In the genomic region with DNA sequence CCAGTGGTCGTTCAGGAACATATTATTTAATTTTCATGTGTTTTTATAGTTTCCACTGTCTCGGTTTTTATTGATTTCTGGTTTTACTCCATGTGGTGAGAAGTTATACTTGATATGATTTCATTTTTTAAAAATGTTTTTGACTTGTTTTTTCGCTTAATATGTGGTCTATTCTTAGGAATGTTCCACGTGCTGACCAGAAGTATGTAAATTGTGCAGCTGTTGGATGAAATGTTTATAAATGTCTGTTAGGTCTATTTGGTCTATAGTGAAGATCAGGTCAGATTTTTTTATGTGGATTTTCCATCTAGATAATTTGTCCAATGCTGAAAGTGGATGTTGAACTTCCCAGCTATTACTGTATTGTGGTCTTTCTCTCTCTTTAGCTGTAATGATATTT, we compare ENCODE assay signal across 14 cellular contexts.
DNase-seq lines count a peak whose midpoint lies in the region; ATAC-seq and TF ChIP-seq lines count a peak whose summit lies in the region.
"Had no signal": no experiment of that assay in that cellular context is flagged by ENCODE, and none has a peak within 500 bp of the region (broad histone marks: within the 10 kb centered on the region; RNA-seq: fewer than 3 reads in every experiment).

No MANE protein-coding gene starts in this region.

- TF ChIP-seq RAD21 in IMR-90 (IDR thresholded peaks at IDR 0.05; ENCODE audit: low read length): no peak

- no peaks in the 10 kb centered on the region for H4K20me1 ChIP-seq in IMR-90 (ENCODE audit: insufficient read depth, low read length)

- H3K9me1 ChIP-seq in IMR-90 (ENCODE audit: insufficient read depth, low read length): no peaks in the 10 kb centered on the region

- intact Hi-C loops in IMR-90 (cut with micrococcal nuclease): no loop called here

- H2AK5ac ChIP-seq in IMR-90 (ENCODE audit: low read depth, low read length): no peak overlapping the region

- CTCF ChIA-PET in IMR-90 (lab: Yijun Ruan, JAX): no interaction called here

- H3K36me3 ChIP-seq in IMR-90 (ENCODE audit: control insufficient read depth, insufficient read depth, low read length) (no peaks in the 10 kb centered on the region), skeletal muscle satellite cell (ENCODE audit: insufficient read depth, low read length) (no peaks in the 10 kb centered on the region)
- H3K36me3 ChIP-seq: BE2C had no signal

- no peak; the same call in 1 of the 2 replicates for ATAC-seq in IMR-90 (ENCODE audit: low read depth)
- ATAC-seq in HG02885 (IDR thresholded peaks at IDR 0.05; ENCODE audit: poor library complexity, unreplicated experiment): no peak
- no peak for ATAC-seq in stimulated activated effector memory CD8-positive, alpha-beta T cell treated with anti-CD3 and anti-CD28 coated beads, Interleukin-12 subunit alpha, Interleukin-12 subunit beta, amount 100 ng/mL, for 72 hours
- ATAC-seq: HCT116, HepG2 had no signal

- DNase-seq in IMR-90: peak; percentile 8
- DNase-seq in choroid plexus epithelial cell (ENCODE audit: low read depth): peak; percentile 26
- peak; percentile 0 for DNase-seq in iris pigment epithelial cell (ENCODE audit: low read depth)
- DNase-seq in caudate nucleus (lab: John Stamatoyannopoulos, UW): no peak
- DNase-seq in stimulated activated effector memory CD8-positive, alpha-beta T cell treated with anti-CD3 and anti-CD28 coated beads, Interleukin-12 subunit alpha, Interleukin-12 subunit beta, amount 100 ng/mL, for 72 hours (ENCODE audit: low spot score in 2 of 2): no peak
- DNase-seq: BE2C; CD4-positive, alpha-beta memory T cell; DMS79; GDM1 had no signal

- in situ Hi-C loops in IMR-90 (cut with MboI; ENCODE audit: low sequenced_read_pairs): no loop called here

- no peak overlapping the region for H3K18ac ChIP-seq in IMR-90 (ENCODE audit: low read depth, low read length)

- no peak overlapping the region for H2AFZ ChIP-seq in IMR-90 (replicated peaks; ENCODE audit: low read length, poor library complexity)

- H3K4me3 ChIP-seq in IMR-90 (ENCODE audit: insufficient read depth, low read depth, low read length) (no peak overlapping the region), choroid plexus epithelial cell (ENCODE audit: low read depth, low read length) (no peak overlapping the region), skeletal muscle satellite cell (ENCODE audit: low read length) (peak overlapping the region; percentile 22)

- H3K27ac Mint-ChIP-seq in stimulated activated effector memory CD8-positive, alpha-beta T cell treated with anti-CD3 and anti-CD28 coated beads, Interleukin-12 subunit alpha, Interleukin-12 subunit beta, amount 100 ng/mL, for 72 hours: no peak overlapping the region
- H3K27ac Mint-ChIP-seq: CD4-positive, alpha-beta memory T cell had no signal

- H3K9me3 ChIP-seq in IMR-90 (ENCODE audit: control insufficient read depth, insufficient read depth, low read length): no peaks in the 10 kb centered on the region
- H3K9me3 ChIP-seq in skeletal muscle satellite cell (replicated peaks; ENCODE audit: low read length): no peaks in the 10 kb centered on the region
- H3K9me3 ChIP-seq: BE2C had no signal

- no peak overlapping the region for H4K91ac ChIP-seq in IMR-90 (ENCODE audit: insufficient read depth, low read depth, low read length)

- no peak overlapping the region for H2BK20ac ChIP-seq in IMR-90 (ENCODE audit: low read depth, low read length)

- peaks cover 29% of the 10 kb centered on the region for H3K9me3 Mint-ChIP-seq in stimulated activated effector memory CD8-positive, alpha-beta T cell treated with anti-CD3 and anti-CD28 coated beads, Interleukin-12 subunit alpha, Interleukin-12 subunit beta, amount 100 ng/mL, for 72 hours

- dilution Hi-C loops in IMR-90 (cut with HindIII; ENCODE audit: low sequenced_read_pairs, unreplicated experiment): no loop called here

- no peak overlapping the region for H3K4me3 Mint-ChIP-seq in stimulated activated effector memory CD8-positive, alpha-beta T cell treated with anti-CD3 and anti-CD28 coated beads, Interleukin-12 subunit alpha, Interleukin-12 subunit beta, amount 100 ng/mL, for 72 hours
- H3K4me3 Mint-ChIP-seq: CD4-positive, alpha-beta memory T cell had no signal

- H3K4ac ChIP-seq in IMR-90 (ENCODE audit: low read depth, low read length): no peak overlapping the region

- no CpG with 5 or more reads among the region's 4 CpGs for WGBS in IMR-90 (ENCODE audit: extremely low coverage in 2 of 2, insufficient read length in 1 of 2), 2 experiments

- H3K9ac ChIP-seq in IMR-90 (ENCODE audit: low read depth, low read length) (no peak overlapping the region), skeletal muscle satellite cell (ENCODE audit: low read depth, low read length) (peak overlapping the region; percentile 64)

- H2BK5ac ChIP-seq in IMR-90 (ENCODE audit: low read depth, low read length, poor library complexity, severe bottlenecking): no peak overlapping the region

- H3K79me1 ChIP-seq in IMR-90 (ENCODE audit: low read depth in 1 of 2, low read length in 2 of 2): no peaks in the 10 kb centered on the region

- no peak overlapping the region for H3K14ac ChIP-seq in IMR-90 (replicated peaks; ENCODE audit: low read depth, low read length)

- no TSS peak for BruUV-seq in IMR-90 (replicated peaks; lab: Mats Ljungman, UMichigan)

- no peak overlapping the region for H2BK15ac ChIP-seq in IMR-90 (ENCODE audit: low read depth, low read length)

- TF ChIP-seq CTCF in IMR-90 (conservative IDR thresholded peaks at IDR 0.05; ENCODE audit: low read depth, low read length) (no peak), choroid plexus epithelial cell (conservative IDR thresholded peaks at IDR 0.05; ENCODE audit: low read depth, low read length) (no peak)

- no peak for TF ChIP-seq POLR2A in IMR-90 (IDR thresholded peaks at IDR 0.05; ENCODE audit: low read depth, low read length)

- H3K56ac ChIP-seq in IMR-90 (ENCODE audit: extremely low read depth, insufficient read depth, low read length): no peak overlapping the region

- POLR2A ChIA-PET in IMR-90 (lab: Charles Lee; ENCODE audit: unreplicated experiment): no interaction called here

- no peak overlapping the region for H3K23ac ChIP-seq in IMR-90 (ENCODE audit: low read depth, low read length)

- no peaks in the 10 kb centered on the region for H3K36me3 Mint-ChIP-seq in stimulated activated effector memory CD8-positive, alpha-beta T cell treated with anti-CD3 and anti-CD28 coated beads, Interleukin-12 subunit alpha, Interleukin-12 subunit beta, amount 100 ng/mL, for 72 hours
- H3K36me3 Mint-ChIP-seq: CD4-positive, alpha-beta memory T cell had no signal

- H3K27ac ChIP-seq in IMR-90 (ENCODE audit: insufficient read depth, low read length) (no peak overlapping the region), caudate nucleus (ENCODE audit: low read depth, low read length) (no peak overlapping the region)
- H3K27ac ChIP-seq: C4-2B had no signal

- H3K4me1 Mint-ChIP-seq in stimulated activated effector memory CD8-positive, alpha-beta T cell treated with anti-CD3 and anti-CD28 coated beads, Interleukin-12 subunit alpha, Interleukin-12 subunit beta, amount 100 ng/mL, for 72 hours: no peaks in the 10 kb centered on the region
- H3K4me1 Mint-ChIP-seq: CD4-positive, alpha-beta memory T cell had no signal

- no peaks in the 10 kb centered on the region for H3K4me1 ChIP-seq in IMR-90 (ENCODE audit: control insufficient read depth, insufficient read depth, low read length)
- peaks cover 17% of the 10 kb centered on the region for H3K4me1 ChIP-seq in skeletal muscle satellite cell (ENCODE audit: control insufficient read depth, insufficient read depth, low read length)
- H3K4me1 ChIP-seq: BE2C had no signal

- H3K4me2 ChIP-seq in IMR-90 (ENCODE audit: low read depth, low read length): no peak overlapping the region
- peak overlapping the region; percentile 60 for H3K4me2 ChIP-seq in skeletal muscle satellite cell (ENCODE audit: low read length)

- no peak overlapping the region for H2AK9ac ChIP-seq in IMR-90 (replicated peaks; ENCODE audit: low read depth, low read length, poor library complexity)

- no peak overlapping the region for H4K8ac ChIP-seq in IMR-90 (ENCODE audit: low read depth in 2 of 2, low read length in 2 of 2)

- H4K5ac ChIP-seq in IMR-90 (ENCODE audit: low read depth, low read length): no peak overlapping the region

- H2BK120ac ChIP-seq in IMR-90 (ENCODE audit: low read depth, low read length): no peak overlapping the region

- H3K27me3 ChIP-seq in IMR-90 (ENCODE audit: control insufficient read depth, insufficient read depth, low read length) (no peaks in the 10 kb centered on the region), skeletal muscle satellite cell (ENCODE audit: control insufficient read depth, insufficient read depth, low read length) (no peaks in the 10 kb centered on the region)
- H3K27me3 ChIP-seq: BE2C had no signal

TF ChIP-seq in IMR-90, 13 proteins besides CTCF, POLR2A, EP300 and RAD21:
- TF ChIP-seq BHLHE40 (IDR thresholded peaks at IDR 0.05; ENCODE audit: low read depth, low read length): peak; percentile 49; the same call in 1 of the 2 replicates
- no peak for TF ChIP-seq RCOR1 (IDR thresholded peaks at IDR 0.05; ENCODE audit: insufficient replicate concordance, low read length)
TF ChIP-seq in IMR-90: peak in this region for 1.

Comparison
In these comparisons a context has a peak if more than half of its experiments do, and no peak if none do; other contexts are left out.
1. DNase-seq: peak in IMR-90 (single experiment), choroid plexus epithelial cell (single experiment) and iris pigment epithelial cell (single experiment); none in caudate nucleus (0 of 61) and stimulated activated effector memory CD8-positive, alpha-beta T cell treated with anti-CD3 and anti-CD28 coated beads, Interleukin-12 subunit alpha, Interleukin-12 subunit beta, amount 100 ng/mL, for 72 hours (0 of 2).